Comparison of ENCODE assay signal across 8 cellular contexts in the genomic region with DNA sequence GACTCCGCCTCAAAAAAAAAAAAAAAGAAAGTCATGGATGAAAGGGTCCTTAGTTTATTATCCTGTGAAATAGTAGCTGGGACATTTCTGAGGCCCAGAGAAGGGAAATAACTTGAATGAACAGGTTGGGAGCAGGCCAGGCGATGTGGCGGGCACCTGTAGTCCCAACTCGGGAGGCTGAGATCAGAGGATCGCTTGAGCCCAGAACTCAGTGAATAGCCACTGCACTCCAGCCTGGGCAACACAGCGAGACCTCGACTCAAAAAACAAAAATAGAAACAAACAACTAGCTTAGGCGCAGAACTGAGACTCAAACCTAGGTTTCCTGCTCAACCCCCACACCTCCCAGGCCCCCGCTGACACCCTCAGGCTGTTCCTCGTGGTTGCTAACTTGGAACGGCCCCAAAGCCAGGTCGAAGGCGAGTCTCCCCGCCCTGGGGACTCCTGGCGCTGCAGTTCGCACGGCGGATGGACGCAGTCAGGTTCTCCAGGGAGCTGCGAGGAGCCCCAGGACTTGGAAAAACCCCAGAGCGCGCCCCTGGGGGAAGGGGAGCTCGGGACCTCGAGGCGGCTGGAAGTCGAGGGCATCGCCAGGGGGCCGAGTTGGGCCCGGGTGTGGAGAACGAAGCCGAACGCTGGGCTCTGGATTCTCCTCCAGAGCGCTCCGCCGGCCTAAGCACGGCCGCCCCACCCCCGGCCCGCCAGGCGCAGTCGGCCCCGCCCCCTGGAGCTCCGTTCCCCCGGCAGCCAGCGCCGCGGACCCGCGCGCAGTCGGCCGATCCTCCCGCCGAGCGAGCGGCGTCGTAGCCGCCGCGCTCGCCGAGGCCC. TPM values are rescaled to one million over a fixed set of nuclear protein-coding genes. Genes with fewer than 3 reads are reported as not detected.
DNase-seq lines count a peak whose midpoint lies in the region; ATAC-seq, FAIRE-seq and TF ChIP-seq lines count a peak whose summit lies in the region.

Gene STOX1, plus strand, starts transcription at position 768 of the 828 bp plus-strand sequence. CDS start 93 bp downstream, outside the sequence.

- CTCF ChIA-PET in naive thymus-derived CD4-positive, alpha-beta T cell (lab: Charles Lee), result interaction anchor here (0.8 kb wide), 1 partner anchor 276 kb away, joined by 3 read pairs; no protein-coding TSS in a partner anchor

- peak within 1 kb of the TSS; percentile 71 for H3K9ac ChIP-seq in NT2/D1 (ENCODE audit: insufficient read length, low read depth)

- peaks cover 4% of the 10 kb centered on the region for H3K4me1 ChIP-seq in NT2/D1 (ENCODE audit: insufficient read depth, insufficient read length)
- H3K4me1 ChIP-seq in naive thymus-derived CD4-positive, alpha-beta T cell (ENCODE audit: control insufficient read depth in 2 of 2, insufficient read depth in 2 of 2, low read length in 2 of 2), result peaks cover 5 to 18% of the 10 kb centered on the region in 2 donors

- peaks cover 6% of the 10 kb centered on the region for H3K27me3 ChIP-seq in NT2/D1 (ENCODE audit: insufficient read depth, insufficient read length)
- H3K27me3 ChIP-seq in naive thymus-derived CD4-positive, alpha-beta T cell (ENCODE audit: control insufficient read depth in 2 of 2, insufficient read depth in 2 of 2, low read length in 2 of 2), result no peaks in the 10 kb centered on the region

- no peaks in the 10 kb centered on the region for H3K36me3 ChIP-seq in NT2/D1 (ENCODE audit: insufficient read depth, insufficient read length, low read length)
- no peaks in the 10 kb centered on the region for H3K36me3 ChIP-seq in naive thymus-derived CD4-positive, alpha-beta T cell (ENCODE audit: control insufficient read depth in 2 of 3, insufficient read depth in 3 of 3, low read length in 3 of 3)

- intact Hi-C loops in naive thymus-derived CD4-positive, alpha-beta T cell (cut with micrococcal nuclease), result loop anchor here (2.0 to 5.0 kb wide), 2 partner anchors 74 to 75 kb away; partner anchors contain the start of gene DDX50 (in 2 of the 2)

- H3K9me3 ChIP-seq in NT2/D1 (ENCODE audit: insufficient read depth, low read length), result no peaks in the 10 kb centered on the region
- no peaks in the 10 kb centered on the region for H3K9me3 ChIP-seq in naive thymus-derived CD4-positive, alpha-beta T cell (ENCODE audit: control insufficient read depth in 2 of 3, low read length in 3 of 3)

- POLR2A ChIA-PET in naive thymus-derived CD4-positive, alpha-beta T cell (lab: Charles Lee), result interaction anchor here (0.6 to 2.7 kb wide), 4 partner anchors 10 to 106 kb away, joined by 3 to 10 read pairs (median 4); partner anchors contain the start of gene CCAR1

- H3K4me1 Mint-ChIP-seq in naive thymus-derived CD4-positive, alpha-beta T cell, result peaks cover 0 to 33% (median 25%) of the 10 kb centered on the region in 7 donors
- peaks cover 13% of the 10 kb centered on the region for H3K4me1 Mint-ChIP-seq in stimulated activated naive CD8-positive, alpha-beta T cell treated with anti-CD3 and anti-CD28 coated beads, Interleukin-15, Interleukin-2, amounts not matched to agents 100 ng/mL and 50 ng/mL, for 24 hours (ENCODE audit: low read depth)

- peak; percentile 52 for DNase-seq in GM18507 (ENCODE audit: extremely low spot score, insufficient read length, low read depth)
- peak; percentile 32 for DNase-seq in NT2/D1 (ENCODE audit: low read depth, low spot score)
- peak; percentile 71 for DNase-seq in activated T-cell treated with anti-CD3 and anti-CD28 coated beads, Interleukin-2, amount 50 U/mL, for 1 hour
- DNase-seq in erythroblast (lab: John Stamatoyannopoulos, UW), result peak; percentile 79 to 80
- DNase-seq in naive thymus-derived CD4-positive, alpha-beta T cell, result peak; percentile 30 to 76 (median 60)

- H3K4me3 ChIP-seq in NT2/D1 (ENCODE audit: insufficient read length, low read depth), result peak within 1 kb of the TSS; percentile 42
- peak within 1 kb of the TSS; percentile 74 for H3K4me3 ChIP-seq in naive thymus-derived CD4-positive, alpha-beta T cell (ENCODE audit: low read length)

- H3K27ac Mint-ChIP-seq in naive thymus-derived CD4-positive, alpha-beta T cell, result peak within 1 kb of the TSS in 6 of 9 donors; percentile 19 to 90 (median 56)
- peak within 1 kb of the TSS; percentile 36 for H3K27ac Mint-ChIP-seq in stimulated activated naive CD8-positive, alpha-beta T cell treated with anti-CD3 and anti-CD28 coated beads, Interleukin-15, Interleukin-2, amounts not matched to agents 100 ng/mL and 50 ng/mL, for 24 hours

- H3K9me3 Mint-ChIP-seq in naive thymus-derived CD4-positive, alpha-beta T cell, result peaks cover 0 to 1% (median 0%) of the 10 kb centered on the region in 11 donors
- no peaks in the 10 kb centered on the region for H3K9me3 Mint-ChIP-seq in stimulated activated naive CD8-positive, alpha-beta T cell treated with anti-CD3 and anti-CD28 coated beads, Interleukin-15, Interleukin-2, amounts not matched to agents 100 ng/mL and 50 ng/mL, for 24 hours

- peak; percentile 67 for ATAC-seq in HG03175 (IDR thresholded peaks at IDR 0.05; ENCODE audit: unreplicated experiment)
- ATAC-seq in naive thymus-derived CD4-positive, alpha-beta T cell, result peak; percentile 76

- H3K36me3 Mint-ChIP-seq in naive thymus-derived CD4-positive, alpha-beta T cell, result no peaks in the 10 kb centered on the region
- no peaks in the 10 kb centered on the region for H3K36me3 Mint-ChIP-seq in stimulated activated naive CD8-positive, alpha-beta T cell treated with anti-CD3 and anti-CD28 coated beads, Interleukin-15, Interleukin-2, amounts not matched to agents 100 ng/mL and 50 ng/mL, for 24 hours (ENCODE audit: low read depth)

- peaks cover 0 to 28% (median 0%) of the 10 kb centered on the region in 5 donors for H3K27me3 Mint-ChIP-seq in naive thymus-derived CD4-positive, alpha-beta T cell
- no peaks in the 10 kb centered on the region for H3K27me3 Mint-ChIP-seq in stimulated activated naive CD8-positive, alpha-beta T cell treated with anti-CD3 and anti-CD28 coated beads, Interleukin-15, Interleukin-2, amounts not matched to agents 100 ng/mL and 50 ng/mL, for 24 hours

- no peak for FAIRE-seq in GM18507 (lab: Jason Lieb, UNC)

- TF ChIP-seq POLR2A in erythroblast (IDR thresholded peaks at IDR 0.05; ENCODE audit: low read length), result no peak

- H3K4me3 Mint-ChIP-seq in naive thymus-derived CD4-positive, alpha-beta T cell, result peak within 1 kb of the TSS; percentile 69 to 85 (median 81)
- H3K4me3 Mint-ChIP-seq in stimulated activated naive CD8-positive, alpha-beta T cell treated with anti-CD3 and anti-CD28 coated beads, Interleukin-15, Interleukin-2, amounts not matched to agents 100 ng/mL and 50 ng/mL, for 24 hours, result peak within 1 kb of the TSS; percentile 72

- H3K27ac ChIP-seq in 22Rv1, result peak within 1 kb of the TSS; percentile 31
- H3K27ac ChIP-seq in naive thymus-derived CD4-positive, alpha-beta T cell (ENCODE audit: low read depth, low read length), result peak within 1 kb of the TSS; percentile 61

- TF ChIP-seq CTCF in 22Rv1 (IDR thresholded peaks at IDR 0.05), result 0 out of 2 replicates have a peak, but pooled peaks have one; percentile 4

RNA-seq across cellular contexts. Expression of gene STOX1, which starts in this region (rescaled TPM):
- 1 to 10 TPM in 2 of 5 experiments, under 1 TPM in 3; 0.29 to 1.2 (median 0.79) TPM for total RNA-seq in naive thymus-derived CD4-positive, alpha-beta T cell
- polyA plus RNA-seq in naive thymus-derived CD4-positive, alpha-beta T cell, result 1 to 10 TPM in 1 of 2 donors, under 1 TPM in 1; 0.76 to 1.4 TPM

Comparison
In these comparisons a context has a peak if more than half of its experiments do, and no peak if none do; other contexts are left out.
1. Peak in every context shown above with its lines: DNase-seq, ATAC-seq, H3K4me3 ChIP-seq and H3K27ac ChIP-seq.